21 cellular contexts compared by ENCODE assay signal in genomic region chr9:115195889-115196288, GRCh38.
DNase-seq lines count a peak whose midpoint lies in the region; ATAC-seq and TF ChIP-seq lines count a peak whose summit lies in the region.
"Had no signal": no experiment of that assay in that cellular context is flagged by ENCODE, and none has a peak within 500 bp of the region (broad histone marks: within the 10 kb centered on the region; RNA-seq: fewer than 3 reads in every experiment).

No MANE protein-coding gene starts in this region.

- no peaks in the 10 kb centered on the region for H3K27me3 Mint-ChIP-seq in HFFc6 (ENCODE audit: insufficient read depth)
- H3K27me3 Mint-ChIP-seq: B cell had no signal

- no peaks in the 10 kb centered on the region for H4K20me1 ChIP-seq in SK-N-SH (ENCODE audit: insufficient read depth)
- H4K20me1 ChIP-seq: BLaER1 treated with 17β-estradiol and CSF1 and Interleukin-3, amounts not matched to agents 10 nM and 100 nM had no signal

- POLR2A ChIA-PET in SK-N-SH (lab: Yijun Ruan, JAX) = no interaction called here

- H3K27me3 ChIP-seq in SK-N-SH (ENCODE audit: insufficient read depth) = no peaks in the 10 kb centered on the region
- H3K27me3 ChIP-seq: BLaER1 treated with 17β-estradiol and CSF1 and Interleukin-3, amounts not matched to agents 10 nM and 100 nM had no signal

- H3K9me3 Mint-ChIP-seq in HFFc6 = peaks cover 7% of the 10 kb centered on the region
- H3K9me3 Mint-ChIP-seq: CD4-positive, alpha-beta T cell; CD8-positive, alpha-beta T cell had no signal

- H3K36me3 Mint-ChIP-seq in HFFc6 (ENCODE audit: low read depth) = peaks cover 8% of the 10 kb centered on the region
- H3K36me3 Mint-ChIP-seq: CD8-positive, alpha-beta T cell had no signal

- H3K27ac Mint-ChIP-seq in HFFc6 = no peak overlapping the region
- H3K27ac Mint-ChIP-seq: B cell; CD4-positive, alpha-beta T cell; CD8-positive, alpha-beta T cell had no signal

- no peak for ATAC-seq in SK-N-SH treated with all-trans-retinoic acid at 6 μM for 48 hours
- ATAC-seq: A549; CD8-positive, alpha-beta T cell; GM12878 had no signal

- H3K9ac ChIP-seq in SK-N-SH = no peak overlapping the region
- H3K9ac ChIP-seq: BLaER1 treated with 17β-estradiol and CSF1 and Interleukin-3, amounts not matched to agents 10 nM and 100 nM had no signal

- no peak for DNase-seq in SK-N-SH
- peak; percentile 34 for DNase-seq in HFFc6
- peak; percentile 90 for DNase-seq in fibroblast of villous mesenchyme (ENCODE audit: low read depth)
- DNase-seq in NAMALWA (ENCODE audit: low spot score) = no peak
- no peak for DNase-seq in activated CD8-positive, alpha-beta memory T cell treated with anti-CD3 and anti-CD28 coated beads for 24 hours
- no peak for DNase-seq in HuH-7 (ENCODE audit: low spot score)
- DNase-seq: AML-193; Caco-2; Calu3; CD4-positive, alpha-beta T cell; CD8-positive, alpha-beta T cell; DMS79 treated with DMSO at 0.1 percent for 48 hours; EL; GDM1 had no signal

- no peaks in the 10 kb centered on the region for H3K79me2 ChIP-seq in SK-N-SH (ENCODE audit: insufficient read depth)

- no peaks in the 10 kb centered on the region for H3K36me3 ChIP-seq in SK-N-SH (replicated peaks in 1 of 2; ENCODE audit: control insufficient read depth in 1 of 2, insufficient read depth in 2 of 2, low read length in 1 of 2)
- H3K36me3 ChIP-seq: BLaER1 treated with 17β-estradiol and CSF1 and Interleukin-3, amounts not matched to agents 10 nM and 100 nM had no signal

- no peak overlapping the region for H3K4me3 ChIP-seq in SK-N-SH (ENCODE audit: low read depth in 2 of 2, low read length in 1 of 2)
- H3K4me3 ChIP-seq in fibroblast of villous mesenchyme (ENCODE audit: low read depth, low read length) = no peak overlapping the region
- H3K4me3 ChIP-seq: A549; BLaER1 treated with 17β-estradiol and CSF1 and Interleukin-3, amounts not matched to agents 10 nM and 100 nM; GM12878 had no signal

- no peak overlapping the region for H3K4me2 ChIP-seq in SK-N-SH
- H3K4me2 ChIP-seq: A549; BLaER1 treated with 17β-estradiol and CSF1 and Interleukin-3, amounts not matched to agents 10 nM and 100 nM had no signal

- no peak overlapping the region for H3K4me3 Mint-ChIP-seq in HFFc6
- H3K4me3 Mint-ChIP-seq: B cell; CD4-positive, alpha-beta T cell; CD8-positive, alpha-beta T cell had no signal

- H3F3A ChIP-seq in SK-N-SH (replicated peaks; ENCODE audit: insufficient read depth) = no peaks in the 10 kb centered on the region

- no peak overlapping the region for H2AFZ ChIP-seq in SK-N-SH (ENCODE audit: low read depth)

- TF ChIP-seq EP300 in SK-N-SH (IDR thresholded peaks at IDR 0.05; ENCODE audit: borderline replicate concordance in 1 of 2, low read depth in 1 of 2, low read length in 1 of 2) = no peak

- CTCF ChIA-PET in SK-N-SH (lab: Yijun Ruan, JAX) = no interaction called here

- H3K27ac ChIP-seq in SK-N-SH (ENCODE audit: low read depth in 2 of 2, low read length in 1 of 2) = no peak overlapping the region
- H3K27ac ChIP-seq: 22Rv1; A549; BLaER1 treated with 17β-estradiol and CSF1 and Interleukin-3, amounts not matched to agents 10 nM and 100 nM; C4-2B had no signal

- TF ChIP-seq RAD21 in SK-N-SH (IDR thresholded peaks at IDR 0.05; ENCODE audit: low read length) = no peak

- no peaks in the 10 kb centered on the region for H3K9me2 ChIP-seq in SK-N-SH

- WGBS in SK-N-SH (ENCODE audit: low lambda C conversion rate) = 100% methylated on average over 1 of the region's 1 CpG

- H3K9me3 ChIP-seq in SK-N-SH = peaks cover 15% of the 10 kb centered on the region

- TF ChIP-seq CTCF in SK-N-SH (IDR thresholded peaks at IDR 0.05) (no peak), HFFc6 (IDR thresholded peaks at IDR 0.05) (no peak), fibroblast of villous mesenchyme (IDR thresholded peaks at IDR 0.05; ENCODE audit: insufficient read depth, low read depth, low read length) (no peak)

- peaks cover 11 to 19% of the 10 kb centered on the region in 2 experiments for H3K4me1 ChIP-seq in SK-N-SH (ENCODE audit: control insufficient read depth in 1 of 2, insufficient read depth in 2 of 2, low read depth in 1 of 2, low read length in 1 of 2)
- H3K4me1 ChIP-seq: Caco-2 had no signal

- H3K4me1 Mint-ChIP-seq in HFFc6 (ENCODE audit: low read depth) = peaks cover 72% of the 10 kb centered on the region

TF ChIP-seq in SK-N-SH treated with all-trans-retinoic acid at 6 μM for 48 hours, 23 proteins besides CTCF, POLR2A, EP300 and RAD21:
- TF ChIP-seq ZNF8 (CRISPR knock-in tag; IDR thresholded peaks at IDR 0.05) (peak; percentile 39; the same call in 1 of the 2 replicates), BACH2 (CRISPR knock-in tag; IDR thresholded peaks at IDR 0.05; ENCODE audit: borderline replicate concordance) (no peak), SNAI2 (CRISPR knock-in tag; IDR thresholded peaks at IDR 0.05) (no peak)

TF ChIP-seq in SK-N-SH, 30 proteins besides CTCF, POLR2A, EP300 and RAD21:
- no peak for TF ChIP-seq CHD2 (IDR thresholded peaks at IDR 0.05; ENCODE audit: low read length, partially characterized antibody)
- no peak for TF ChIP-seq TCF12 (IDR thresholded peaks at IDR 0.05)
- no peak for TF ChIP-seq IRF3 (IDR thresholded peaks at IDR 0.05; ENCODE audit: low read depth, low read length)
- no peak for TF ChIP-seq MAX (IDR thresholded peaks at IDR 0.05; ENCODE audit: low read depth)
- TF ChIP-seq GABPA (IDR thresholded peaks at IDR 0.05; ENCODE audit: low read depth) = no peak
- TF ChIP-seq EZH2phosphoT487 (IDR thresholded peaks at IDR 0.05; ENCODE audit: borderline replicate concordance, low read depth) = no peak
- no peak for TF ChIP-seq ZBTB33 (IDR thresholded peaks at IDR 0.05; ENCODE audit: borderline replicate concordance, low read depth)
- no peak for TF ChIP-seq TAF1 (IDR thresholded peaks at IDR 0.05; ENCODE audit: borderline replicate concordance, low read depth, low read length)
- no peak for TF ChIP-seq RFX5 (IDR thresholded peaks at IDR 0.05; ENCODE audit: low read length)
- TF ChIP-seq NFIC (IDR thresholded peaks at IDR 0.05; ENCODE audit: borderline replicate concordance) = no peak
- TF ChIP-seq MXI1 (IDR thresholded peaks at IDR 0.05; ENCODE audit: low read depth, low read length) = no peak

Comparison
In these comparisons a context has a peak if more than half of its experiments do, and no peak if none do; other contexts are left out.
1. DNase-seq: peak in HFFc6 (single experiment) and fibroblast of villous mesenchyme (single experiment); none in SK-N-SH (single experiment), NAMALWA (single experiment), activated CD8-positive, alpha-beta memory T cell treated with anti-CD3 and anti-CD28 coated beads for 24 hours (single experiment) and HuH-7 (single experiment).